24 cellular contexts compared by ENCODE assay signal in genomic region chr13:48311223-48311622, GRCh38.
"Had no signal": no experiment of that assay in that cellular context is flagged by ENCODE, and none has a peak within 500 bp of the region (broad histone marks: within the 10 kb centered on the region; RNA-seq: fewer than 3 reads in every experiment).

No MANE protein-coding gene starts in this region.

- H3K4me3 ChIP-seq: K562, MG63, SJSA1, SK-N-MC had no signal

- H3K9me3 ChIP-seq: SJSA1 had no signal

- H3K27ac Mint-ChIP-seq: IgD-negative memory B cell had no signal

- H3K9me3 Mint-ChIP-seq: IgD-negative memory B cell had no signal

- H3K4me1 ChIP-seq: SJSA1 had no signal

- ATAC-seq: K562 had no signal

- FAIRE-seq: HTR-8/SVneo, K562, RCC 7860 had no signal

- H3K4me2 ChIP-seq: KMS-11 had no signal

- H3K27me3 ChIP-seq: MG63, SJSA1 had no signal

- DNase-seq: MG63, NCI-H1092 treated with DMSO at 0.1 percent for 48 hours, NCI-H1436, NCI-H187, NCI-H2029, NCI-H2081 treated with DMSO at 0.1 percent for 48 hours, NCI-H2171, NCI-H226, NCI-H446, NCI-H510A, NCI-H524 treated with DMSO at 0.1 percent for 48 hours, NCI-H69, NCI-H774, Right ventricle myocardium superior, RPMI8226, SIG-M5 had no signal

- H3K27ac ChIP-seq: HL-60, KMS-11, SJSA1, SK-N-MC had no signal

- H3K4me3 Mint-ChIP-seq: IgD-negative memory B cell had no signal

- H3K9ac ChIP-seq: KMS-11 had no signal

- H3K27me3 Mint-ChIP-seq: IgD-negative memory B cell had no signal
